ENCODE assay signal across 11 cellular contexts in the genomic region with DNA sequence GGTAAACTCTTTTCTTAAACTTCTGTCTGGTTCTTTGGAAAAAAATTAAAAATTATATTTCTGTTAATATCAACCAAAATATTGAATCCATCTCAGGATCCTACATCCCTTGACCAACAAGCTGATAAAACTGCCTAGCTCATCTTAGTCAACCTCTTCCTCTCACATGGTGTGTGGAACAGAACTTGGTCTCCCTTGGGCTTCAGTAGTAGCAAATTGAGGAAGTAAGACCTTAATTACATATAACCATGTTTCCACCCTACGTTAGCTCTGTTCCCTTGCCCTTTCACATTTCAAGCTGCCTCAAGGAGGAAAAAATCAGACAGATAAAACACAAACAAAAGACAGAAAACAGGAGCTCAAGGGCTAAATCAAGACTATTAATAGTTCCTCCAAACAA.
DNase-seq lines count a peak whose midpoint lies in the region; ATAC-seq and TF ChIP-seq lines count a peak whose summit lies in the region.
"Had no signal": no experiment of that assay in that cellular context is flagged by ENCODE, and none has a peak within 500 bp of the region (broad histone marks: within the 10 kb centered on the region; RNA-seq: fewer than 3 reads in every experiment).

No MANE protein-coding gene starts in this region.

- H3K27me3 Mint-ChIP-seq in activated B cell treated with CpG ODN at 0.5 μM for 24 hours = peaks cover 20% of the 10 kb centered on the region
- H3K27me3 Mint-ChIP-seq in activated CD8-positive, alpha-beta T cell treated with anti-CD3 and anti-CD28 coated beads, Interleukin-2, amount 10 ng/mL, durations not matched to agents 7 days and 5 days (ENCODE audit: low read depth) = peaks cover 16% of the 10 kb centered on the region

- no peak overlapping the region for H3K27ac Mint-ChIP-seq in activated B cell treated with CpG ODN at 0.5 μM for 24 hours
- H3K27ac Mint-ChIP-seq in activated CD8-positive, alpha-beta T cell treated with anti-CD3 and anti-CD28 coated beads, Interleukin-2, amount 10 ng/mL, durations not matched to agents 7 days and 5 days = no peak overlapping the region
- H3K27ac Mint-ChIP-seq: GM23338 had no signal

- H3K36me3 Mint-ChIP-seq in activated B cell treated with CpG ODN at 0.5 μM for 24 hours (ENCODE audit: low read depth) = no peaks in the 10 kb centered on the region
- H3K36me3 Mint-ChIP-seq in activated CD8-positive, alpha-beta T cell treated with anti-CD3 and anti-CD28 coated beads, Interleukin-2, amount 10 ng/mL, durations not matched to agents 7 days and 5 days (ENCODE audit: low read depth) = no peaks in the 10 kb centered on the region

- H3K4me1 Mint-ChIP-seq in activated B cell treated with CpG ODN at 0.5 μM for 24 hours = peaks cover 26% of the 10 kb centered on the region
- H3K4me1 Mint-ChIP-seq in activated CD8-positive, alpha-beta T cell treated with anti-CD3 and anti-CD28 coated beads, Interleukin-2, amount 10 ng/mL, durations not matched to agents 7 days and 5 days (ENCODE audit: low read depth) = no peaks in the 10 kb centered on the region

- POLR2A ChIA-PET in activated B cell treated with CpG ODN at 0.5 μM for 24 hours (lab: Charles Lee) = interaction anchor here (1.0 to 1.2 kb wide), 3 partner anchors 9 to 74 kb away, joined by 3 to 5 read pairs (median 3); no protein-coding TSS in a partner anchor
- POLR2A ChIA-PET in activated CD8-positive, alpha-beta T cell treated with anti-CD3 and anti-CD28 coated beads, Interleukin-2, amount 10 ng/mL, durations not matched to agents 7 days and 5 days (lab: Charles Lee) = no interaction called here

- TF ChIP-seq CTCF in activated B cell treated with CpG ODN at 0.5 μM for 24 hours (IDR thresholded peaks at IDR 0.05) = no peak

- intact Hi-C loops in activated B cell treated with CpG ODN at 0.5 μM for 24 hours (cut with micrococcal nuclease) = loop anchor here (1.0 to 5.0 kb wide), 3 partner anchors 10 to 73 kb away; no protein-coding TSS in a partner anchor

- DNase-seq in activated B cell treated with CpG ODN at 0.5 μM for 24 hours (no peak), NCI-H2107 (lab: John Stamatoyannopoulos, UW) (no peak), NCI-H1930 (lab: John Stamatoyannopoulos, UW) (no peak)
- DNase-seq in activated CD8-positive, alpha-beta T cell treated with anti-CD3 and anti-CD28 coated beads, Interleukin-2, amount 10 ng/mL, durations not matched to agents 7 days and 5 days = no peak
- DNase-seq: cerebellar nuclear complex, thyroid gland had no signal

- CTCF ChIA-PET in activated B cell treated with CpG ODN at 0.5 μM for 24 hours (lab: Charles Lee) = interaction anchor here (1.1 to 5.1 kb wide), 2 partner anchors 9 to 12 kb away, joined by 3 to 39 read pairs; no protein-coding TSS in a partner anchor
- CTCF ChIA-PET in activated CD8-positive, alpha-beta T cell treated with anti-CD3 and anti-CD28 coated beads, Interleukin-2, amount 10 ng/mL, durations not matched to agents 7 days and 5 days (lab: Charles Lee) = interaction anchor here (1.1 kb wide), 1 partner anchor 11 kb away, joined by 3 read pairs; no protein-coding TSS in a partner anchor

- ATAC-seq in GM18508 (IDR thresholded peaks at IDR 0.05; ENCODE audit: insufficient read depth, unreplicated experiment) (peak; percentile 80), GM21576 (IDR thresholded peaks at IDR 0.05; ENCODE audit: unreplicated experiment) (peak; percentile 92), HG03460 (IDR thresholded peaks at IDR 0.05; ENCODE audit: unreplicated experiment) (peak; percentile 97), activated B cell treated with CpG ODN at 0.5 μM for 24 hours (ENCODE audit: low read depth) (peak; percentile 99), HG03045 (IDR thresholded peaks at IDR 0.05; ENCODE audit: unreplicated experiment) (no peak)
- ATAC-seq in activated CD8-positive, alpha-beta T cell treated with anti-CD3 and anti-CD28 coated beads, Interleukin-2, amount 10 ng/mL, durations not matched to agents 7 days and 5 days = no peak
- ATAC-seq: GM23338 had no signal

- H3K4me3 Mint-ChIP-seq in activated B cell treated with CpG ODN at 0.5 μM for 24 hours = peak overlapping the region; percentile 3
- no peak overlapping the region for H3K4me3 Mint-ChIP-seq in activated CD8-positive, alpha-beta T cell treated with anti-CD3 and anti-CD28 coated beads, Interleukin-2, amount 10 ng/mL, durations not matched to agents 7 days and 5 days
- H3K4me3 Mint-ChIP-seq: GM23338 had no signal

- H3K9me3 Mint-ChIP-seq in activated B cell treated with CpG ODN at 0.5 μM for 24 hours = peaks cover 4% of the 10 kb centered on the region
- H3K9me3 Mint-ChIP-seq in activated CD8-positive, alpha-beta T cell treated with anti-CD3 and anti-CD28 coated beads, Interleukin-2, amount 10 ng/mL, durations not matched to agents 7 days and 5 days (ENCODE audit: insufficient read depth) = no peaks in the 10 kb centered on the region
- H3K9me3 Mint-ChIP-seq: GM23338 had no signal

Comparison
In these comparisons a context has a peak if more than half of its experiments do, and no peak if none do; other contexts are left out.
1. ATAC-seq: peak in GM18508 (single experiment), GM21576 (single experiment), HG03460 (single experiment) and activated B cell treated with CpG ODN at 0.5 μM for 24 hours (single experiment); none in HG03045 (single experiment) and activated CD8-positive, alpha-beta T cell treated with anti-CD3 and anti-CD28 coated beads, Interleukin-2, amount 10 ng/mL, durations not matched to agents 7 days and 5 days (single experiment).